10 cellular contexts compared by ENCODE assay signal in genomic region chr15:101024111-101024695, GRCh38.
DNase-seq lines count a peak whose midpoint lies in the region; TF ChIP-seq lines count a peak whose summit lies in the region.
"Had no signal": no experiment of that assay in that cellular context is flagged by ENCODE, and none has a peak within 500 bp of the region (broad histone marks: within the 10 kb centered on the region; RNA-seq: fewer than 3 reads in every experiment).

No MANE protein-coding gene starts in this region.

- H3K36me3 Mint-ChIP-seq in nephron (ENCODE audit: low read depth) = no peaks in the 10 kb centered on the region
- H3K36me3 Mint-ChIP-seq: T-cell had no signal

- no peak for TF ChIP-seq EP300 in transverse colon (IDR thresholded peaks at IDR 0.05; ENCODE audit: low read depth)

- WGBS in transverse colon (ENCODE audit: low coverage in 1 of 2), 2 donors = 75 to 82% methylated on average over 6 to 11 of the region's 11 CpGs

- no peaks in the 10 kb centered on the region for H3K9me3 ChIP-seq in transverse colon

- H3K4me3 ChIP-seq in fibroblast of the aortic adventitia (ENCODE audit: low read depth, low read length) (no peak overlapping the region), transverse colon (no peak overlapping the region)

- H3K4me1 ChIP-seq in transverse colon = no peaks in the 10 kb centered on the region

- peaks cover 0 to 8% (median 3%) of the 10 kb centered on the region in 4 donors for H3K36me3 ChIP-seq in transverse colon

- no peaks in the 10 kb centered on the region for H3K27me3 ChIP-seq in transverse colon

- no peaks in the 10 kb centered on the region for H3K9me3 Mint-ChIP-seq in nephron
- H3K9me3 Mint-ChIP-seq: T-cell had no signal

- in situ Hi-C loops in transverse colon (cut with MboI; ENCODE audit: low pct_ligation_motif_present in 1 of 4, low pct_unique_long_range_greater_than_20kb in 1 of 4, low sequenced_read_pairs in 3 of 4) = loop anchor here in 1 of 4 donors (25.0 kb wide), 1 partner anchor 112 kb away; the partner anchor contains the start of gene LRRK1

- TF ChIP-seq CTCF in fibroblast of the aortic adventitia (IDR thresholded peaks at IDR 0.05; ENCODE audit: insufficient read depth, low read length) = no peak
- no peak for TF ChIP-seq CTCF in nephron (IDR thresholded peaks at IDR 0.05; ENCODE audit: unreplicated experiment in 3 of 3)
- no peak for TF ChIP-seq CTCF in transverse colon (IDR thresholded peaks at IDR 0.05)

- peak overlapping the region; percentile 51 to 74 (median 70) for H3K27ac ChIP-seq in transverse colon

- H3K4me1 Mint-ChIP-seq in nephron = peaks cover 25% of the 10 kb centered on the region
- H3K4me1 Mint-ChIP-seq: T-cell had no signal

- peaks cover 1% of the 10 kb centered on the region for H3K27me3 Mint-ChIP-seq in nephron (ENCODE audit: low read depth)

- H3K27ac Mint-ChIP-seq in nephron = peak overlapping the region; percentile 84 to 98 (median 90)
- H3K27ac Mint-ChIP-seq: T-cell had no signal

- intact Hi-C loops in transverse colon (cut with DNase I; ENCODE audit: low total_unique reads) = no loop called here

- peak overlapping the region in 1 of 3 experiments; percentile 63 for H3K4me3 Mint-ChIP-seq in nephron
- H3K4me3 Mint-ChIP-seq: T-cell had no signal

- DNase-seq in amniotic epithelial cell (ENCODE audit: low read depth) (peak; percentile 88), fibroblast of the aortic adventitia (ENCODE audit: low read depth) (peak; percentile 82), transverse colon (peak; percentile 13), SW480 (ENCODE audit: low spot score) (no peak), erythroblast (lab: John Stamatoyannopoulos, UW) (no peak), NCI-H2171 (lab: John Stamatoyannopoulos, UW) (no peak), RPMI8226 (no peak)
- DNase-seq: NCI-H510A treated with DMSO at 0.1 percent for 48 hours had no signal

- TF ChIP-seq POLR2A in transverse colon (IDR thresholded peaks at IDR 0.05) (no peak), erythroblast (IDR thresholded peaks at IDR 0.05; ENCODE audit: low read length) (no peak)

Comparison
In these comparisons a context has a peak if more than half of its experiments do, and no peak if none do; other contexts are left out.
1. DNase-seq: peak in amniotic epithelial cell (single experiment), fibroblast of the aortic adventitia (single experiment) and transverse colon (single experiment); none in SW480 (single experiment), erythroblast (0 of 2), NCI-H2171 (single experiment) and RPMI8226 (single experiment).